8 cellular contexts compared by ENCODE assay signal in the genomic region with DNA sequence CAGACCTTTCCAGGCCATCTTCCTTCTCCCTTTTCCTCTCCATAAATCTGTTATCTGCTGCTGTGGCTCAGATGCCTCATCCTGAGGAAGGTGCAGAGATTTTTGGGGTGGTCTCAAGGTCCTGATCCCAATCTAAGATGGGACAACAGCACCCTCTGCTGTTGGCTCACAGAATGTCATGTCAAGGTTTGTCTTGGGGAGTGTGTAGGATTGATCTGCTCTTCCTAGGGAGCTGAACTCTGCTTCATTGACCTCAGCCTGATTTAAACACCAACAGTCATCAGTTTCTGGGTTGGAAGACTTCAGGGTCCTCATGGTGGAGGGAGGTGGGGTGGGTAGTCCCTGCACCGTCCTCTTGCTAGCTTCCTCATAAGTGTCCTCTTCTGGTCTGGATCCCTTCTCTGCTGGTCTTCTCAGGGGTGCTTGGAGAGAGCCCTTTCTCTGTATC.
A peak's percentile ranks its signal among the peaks of the same experiment; 100 is the strongest.
DNase-seq lines count a peak whose midpoint lies in the region; ATAC-seq and TF ChIP-seq lines count a peak whose summit lies in the region.

No MANE protein-coding gene starts in this region.

- peak; percentile 91 for TF ChIP-seq CTCF in SK-N-SH (IDR thresholded peaks at IDR 0.05)
- peak; percentile 57 to 90 (median 83) for TF ChIP-seq CTCF in heart right ventricle (IDR thresholded peaks at IDR 0.05)

- POLR2A ChIA-PET in CD8-positive, alpha-beta memory T cell (lab: Charles Lee) = interaction anchor here (0.7 to 1.5 kb wide), 2 partner anchors 76 to 429 kb away, joined by 3 to 5 read pairs; no protein-coding TSS in a partner anchor
- POLR2A ChIA-PET in SK-N-SH (lab: Yijun Ruan, JAX) = interaction anchor here (1.1 to 2.1 kb wide), 2 partner anchors 76 to 198 kb away, joined by 4 to 5 read pairs; partner anchors contain the start of gene ATP2B4

- CTCF ChIA-PET in CD8-positive, alpha-beta memory T cell (lab: Charles Lee) = interaction anchor here (0.7 to 8.2 kb wide), 27 partner anchors 11 to 435 kb away, joined by 3 to 126 read pairs (median 7); partner anchors contain the start of gene ATP2B4
- CTCF ChIA-PET in SK-N-SH (lab: Yijun Ruan, JAX) = interaction anchor here (0.5 to 5.8 kb wide), 63 partner anchors 10 to 434 kb away, joined by 3 to 222 read pairs (median 5); partner anchors contain the start of genes ATP2B4, LAX1 and OPTC

- intact Hi-C loops in heart right ventricle (cut with DNase I) = loop anchor here in 9 of 10 donors (1.0 to 10.0 kb wide), 8 partner anchors 75 to 357 kb away; partner anchors contain the start of gene ATP2B4 (in 1 of the 9)

- H2AFZ ChIP-seq in SK-N-SH (ENCODE audit: low read depth) = no peak overlapping the region

- TF ChIP-seq RAD21 in SK-N-SH (IDR thresholded peaks at IDR 0.05; ENCODE audit: low read length) = peak; percentile 98

- peaks cover 4% of the 10 kb centered on the region; the same call in 1 of the 2 replicates for H4K20me1 ChIP-seq in SK-N-SH (ENCODE audit: insufficient read depth)

- H3K4me1 Mint-ChIP-seq in CD8-positive, alpha-beta memory T cell = peaks cover 10 to 20% (median 13%) of the 10 kb centered on the region in 3 donors

- no peak for TF ChIP-seq EP300 in SK-N-SH (IDR thresholded peaks at IDR 0.05; ENCODE audit: borderline replicate concordance in 1 of 2, low read depth in 1 of 2, low read length in 1 of 2)

- H3K36me3 ChIP-seq in CD8-positive, alpha-beta memory T cell (ENCODE audit: insufficient read depth, low read length) = peaks cover 52% of the 10 kb centered on the region
- H3K36me3 ChIP-seq in SK-N-SH (replicated peaks in 1 of 2; ENCODE audit: control insufficient read depth in 1 of 2, insufficient read depth in 2 of 2, low read length in 1 of 2) (peaks cover 73 to 77% of the 10 kb centered on the region in 2 experiments), heart right ventricle (peaks cover 0 to 100% (median 71%) of the 10 kb centered on the region in 9 donors), rectal smooth muscle tissue (ENCODE audit: control insufficient read depth, insufficient read depth, low read length) (peaks cover 18% of the 10 kb centered on the region)

- no peak overlapping the region for H3K27ac ChIP-seq in CD8-positive, alpha-beta memory T cell (ENCODE audit: low read depth, low read length)
- H3K27ac ChIP-seq in SK-N-SH (ENCODE audit: low read depth in 2 of 2, low read length in 1 of 2) (peak overlapping the region in 1 of 2 experiments; percentile 47; a peak in 1 of 4 replicates), heart right ventricle (peak overlapping the region in 2 of 10 donors; percentile 6), rectal smooth muscle tissue (ENCODE audit: low read depth, low read length) (peak overlapping the region; percentile 85)

- H3F3A ChIP-seq in SK-N-SH (replicated peaks; ENCODE audit: insufficient read depth) = peaks cover 11% of the 10 kb centered on the region

- H3K4me1 ChIP-seq in CD8-positive, alpha-beta memory T cell (ENCODE audit: insufficient read depth, low read length) = no peaks in the 10 kb centered on the region
- H3K4me1 ChIP-seq in SK-N-SH (ENCODE audit: control insufficient read depth in 1 of 2, insufficient read depth in 2 of 2, low read depth in 1 of 2, low read length in 1 of 2) (no peaks in the 10 kb centered on the region), heart right ventricle (peaks cover 0 to 21% (median 6%) of the 10 kb centered on the region in 9 donors), rectal smooth muscle tissue (ENCODE audit: control insufficient read depth, insufficient read depth, low read length) (peaks cover 42% of the 10 kb centered on the region)

- H3K36me3 Mint-ChIP-seq in CD8-positive, alpha-beta memory T cell = peaks cover 9 to 96% (median 37%) of the 10 kb centered on the region in 3 donors
- H3K36me3 Mint-ChIP-seq in activated naive CD4-positive, alpha-beta T cell treated with anti-CD3 and anti-CD28 coated beads, Interleukin-2, amount 50 U/mL, for 72 hours = peaks cover 0 to 14% of the 10 kb centered on the region in 2 donors

- H3K9ac ChIP-seq in SK-N-SH = no peak overlapping the region
- H3K9ac ChIP-seq in rectal smooth muscle tissue (ENCODE audit: low read length) = no peak overlapping the region

- H3K9me3 ChIP-seq in CD8-positive, alpha-beta memory T cell (ENCODE audit: low read length) = no peaks in the 10 kb centered on the region
- H3K9me3 ChIP-seq in SK-N-SH (no peaks in the 10 kb centered on the region), heart right ventricle (no peaks in the 10 kb centered on the region)

- peaks cover 16% of the 10 kb centered on the region for H3K79me2 ChIP-seq in SK-N-SH (ENCODE audit: insufficient read depth)

- no peak overlapping the region for H3K4me2 ChIP-seq in SK-N-SH

- no peaks in the 10 kb centered on the region for H3K27me3 Mint-ChIP-seq in CD8-positive, alpha-beta memory T cell

- H3K4me3 ChIP-seq in CD8-positive, alpha-beta memory T cell (ENCODE audit: low read length) = no peak overlapping the region
- H3K4me3 ChIP-seq in SK-N-SH (ENCODE audit: low read depth in 2 of 2, low read length in 1 of 2) = no peak overlapping the region
- H3K4me3 ChIP-seq in heart right ventricle = no peak overlapping the region
- no peak overlapping the region for H3K4me3 ChIP-seq in rectal smooth muscle tissue (ENCODE audit: low read length)

- H3K27me3 ChIP-seq in CD8-positive, alpha-beta memory T cell (ENCODE audit: insufficient read depth, low read length, poor library complexity, severe bottlenecking) = no peaks in the 10 kb centered on the region
- H3K27me3 ChIP-seq in SK-N-SH (ENCODE audit: insufficient read depth) = no peaks in the 10 kb centered on the region
- no peaks in the 10 kb centered on the region for H3K27me3 ChIP-seq in heart right ventricle
- no peaks in the 10 kb centered on the region for H3K27me3 ChIP-seq in rectal smooth muscle tissue (ENCODE audit: control insufficient read depth, insufficient read depth, low read length)

- H3K9me3 Mint-ChIP-seq in CD8-positive, alpha-beta memory T cell = no peaks in the 10 kb centered on the region
- no peaks in the 10 kb centered on the region for H3K9me3 Mint-ChIP-seq in activated naive CD4-positive, alpha-beta T cell treated with anti-CD3 and anti-CD28 coated beads, Interleukin-2, amount 50 U/mL, for 72 hours

- peak; percentile 73 to 78 for ATAC-seq in activated naive CD4-positive, alpha-beta T cell treated with anti-CD3 and anti-CD28 coated beads, Interleukin-2, amount 50 U/mL, for 72 hours
- peak; percentile 46 to 74 (median 64) for ATAC-seq in heart right ventricle
- ATAC-seq in HG02840 (IDR thresholded peaks at IDR 0.05; ENCODE audit: low FRiP score, unreplicated experiment) = no peak
- no peak for ATAC-seq in GM21717 (IDR thresholded peaks at IDR 0.05; ENCODE audit: unreplicated experiment)

- peak overlapping the region; percentile 19 to 97 (median 90) for H3K27ac Mint-ChIP-seq in CD8-positive, alpha-beta memory T cell
- H3K27ac Mint-ChIP-seq in activated naive CD4-positive, alpha-beta T cell treated with anti-CD3 and anti-CD28 coated beads, Interleukin-2, amount 50 U/mL, for 72 hours = peak overlapping the region; percentile 1 to 88

- H3K4me3 Mint-ChIP-seq in CD8-positive, alpha-beta memory T cell = no peak overlapping the region

- DNase-seq in CD8-positive, alpha-beta memory T cell = peak; percentile 34 to 69 (median 53)
- peak; percentile 18 for DNase-seq in HS-5 (ENCODE audit: low read depth)
- DNase-seq in SK-N-SH = peak; percentile 74
- peak; percentile 60 to 68 for DNase-seq in activated naive CD4-positive, alpha-beta T cell treated with anti-CD3 and anti-CD28 coated beads, Interleukin-2, amount 50 U/mL, for 72 hours (ENCODE audit: low spot score in 2 of 2)
- no peak for DNase-seq in heart right ventricle

- 90% methylated on average over 1 of the region's 1 CpG for WGBS in SK-N-SH (ENCODE audit: low lambda C conversion rate)
- 88 to 100% methylated on average over 1 of the region's 1 CpG for WGBS in heart right ventricle, 2 donors

- H3K9me2 ChIP-seq in SK-N-SH = no peaks in the 10 kb centered on the region

TF ChIP-seq in SK-N-SH, 30 proteins besides CTCF, POLR2A, EP300 and RAD21:
- TF ChIP-seq, protein P1, sequence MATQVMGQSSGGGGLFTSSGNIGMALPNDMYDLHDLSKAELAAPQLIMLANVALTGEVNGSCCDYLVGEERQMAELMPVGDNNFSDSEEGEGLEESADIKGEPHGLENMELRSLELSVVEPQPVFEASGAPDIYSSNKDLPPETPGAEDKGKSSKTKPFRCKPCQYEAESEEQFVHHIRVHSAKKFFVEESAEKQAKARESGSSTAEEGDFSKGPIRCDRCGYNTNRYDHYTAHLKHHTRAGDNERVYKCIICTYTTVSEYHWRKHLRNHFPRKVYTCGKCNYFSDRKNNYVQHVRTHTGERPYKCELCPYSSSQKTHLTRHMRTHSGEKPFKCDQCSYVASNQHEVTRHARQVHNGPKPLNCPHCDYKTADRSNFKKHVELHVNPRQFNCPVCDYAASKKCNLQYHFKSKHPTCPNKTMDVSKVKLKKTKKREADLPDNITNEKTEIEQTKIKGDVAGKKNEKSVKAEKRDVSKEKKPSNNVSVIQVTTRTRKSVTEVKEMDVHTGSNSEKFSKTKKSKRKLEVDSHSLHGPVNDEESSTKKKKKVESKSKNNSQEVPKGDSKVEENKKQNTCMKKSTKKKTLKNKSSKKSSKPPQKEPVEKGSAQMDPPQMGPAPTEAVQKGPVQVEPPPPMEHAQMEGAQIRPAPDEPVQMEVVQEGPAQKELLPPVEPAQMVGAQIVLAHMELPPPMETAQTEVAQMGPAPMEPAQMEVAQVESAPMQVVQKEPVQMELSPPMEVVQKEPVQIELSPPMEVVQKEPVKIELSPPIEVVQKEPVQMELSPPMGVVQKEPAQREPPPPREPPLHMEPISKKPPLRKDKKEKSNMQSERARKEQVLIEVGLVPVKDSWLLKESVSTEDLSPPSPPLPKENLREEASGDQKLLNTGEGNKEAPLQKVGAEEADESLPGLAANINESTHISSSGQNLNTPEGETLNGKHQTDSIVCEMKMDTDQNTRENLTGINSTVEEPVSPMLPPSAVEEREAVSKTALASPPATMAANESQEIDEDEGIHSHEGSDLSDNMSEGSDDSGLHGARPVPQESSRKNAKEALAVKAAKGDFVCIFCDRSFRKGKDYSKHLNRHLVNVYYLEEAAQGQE (IDR thresholded peaks at IDR 0.05; ENCODE audit: low read depth, low read length) = no peak
- peak; percentile 97 for TF ChIP-seq SMC3 (IDR thresholded peaks at IDR 0.05; ENCODE audit: low read depth, low read length)

Comparison
In these comparisons a context has a peak if more than half of its experiments do, and no peak if none do; other contexts are left out.
1. DNase-seq: peak in CD8-positive, alpha-beta memory T cell (5 of 5), HS-5 (single experiment), SK-N-SH (single experiment) and activated naive CD4-positive, alpha-beta T cell treated with anti-CD3 and anti-CD28 coated beads, Interleukin-2, amount 50 U/mL, for 72 hours (2 of 2); none in heart right ventricle (0 of 2).
2. ATAC-seq: peak in activated naive CD4-positive, alpha-beta T cell treated with anti-CD3 and anti-CD28 coated beads, Interleukin-2, amount 50 U/mL, for 72 hours (2 of 2) and heart right ventricle (8 of 8); none in HG02840 (single experiment) and GM21717 (single experiment).